Comparison of ENCODE assay signal across 8 cellular contexts in genomic region chr7:20647908-20648776, GRCh38. TPM values are rescaled to one million over a fixed set of nuclear protein-coding genes. Genes with fewer than 3 reads are reported as not detected.
DNase-seq lines count a peak whose midpoint lies in the region; ATAC-seq and FAIRE-seq lines count a peak whose summit lies in the region.

No MANE protein-coding gene starts in this region.

- H3K4me3 Mint-ChIP-seq in stimulated activated effector memory CD8-positive, alpha-beta T cell treated with anti-CD3 and anti-CD28 coated beads, Interleukin-12 subunit alpha, Interleukin-12 subunit beta, amount 100 ng/mL, for 72 hours, result no peak overlapping the region

- peak; percentile 41 for DNase-seq in Caki2 (ENCODE audit: low read depth)
- peak; percentile 3 for DNase-seq in NCI-H187 treated with DMSO at 0.1 percent for 48 hours (lab: John Stamatoyannopoulos, UW)
- DNase-seq in dermis microvascular lymphatic vessel endothelial cell (ENCODE audit: low read depth in 2 of 2), result peak; percentile 16 to 51
- DNase-seq in urothelium cell line (ENCODE audit: low spot score), result peak; percentile 51
- DNase-seq in stimulated activated effector memory CD8-positive, alpha-beta T cell treated with anti-CD3 and anti-CD28 coated beads, Interleukin-12 subunit alpha, Interleukin-12 subunit beta, amount 100 ng/mL, for 72 hours (ENCODE audit: low spot score in 2 of 2), result no peak
- no peak for DNase-seq in MV-4-11 (lab: John Stamatoyannopoulos, UW)

- H3K4me1 Mint-ChIP-seq in stimulated activated effector memory CD8-positive, alpha-beta T cell treated with anti-CD3 and anti-CD28 coated beads, Interleukin-12 subunit alpha, Interleukin-12 subunit beta, amount 100 ng/mL, for 72 hours, result no peaks in the 10 kb centered on the region

- H3K9me3 Mint-ChIP-seq in stimulated activated effector memory CD8-positive, alpha-beta T cell treated with anti-CD3 and anti-CD28 coated beads, Interleukin-12 subunit alpha, Interleukin-12 subunit beta, amount 100 ng/mL, for 72 hours, result no peaks in the 10 kb centered on the region

- H3K36me3 Mint-ChIP-seq in stimulated activated effector memory CD8-positive, alpha-beta T cell treated with anti-CD3 and anti-CD28 coated beads, Interleukin-12 subunit alpha, Interleukin-12 subunit beta, amount 100 ng/mL, for 72 hours, result no peaks in the 10 kb centered on the region

- no peak overlapping the region for H3K27ac Mint-ChIP-seq in stimulated activated effector memory CD8-positive, alpha-beta T cell treated with anti-CD3 and anti-CD28 coated beads, Interleukin-12 subunit alpha, Interleukin-12 subunit beta, amount 100 ng/mL, for 72 hours

- in situ Hi-C loops in Caki2 (cut with HindIII; ENCODE audit: low pct_unique_long_range_greater_than_20kb, low sequenced_read_pairs), result no loop called here

- ATAC-seq in GM19463 (IDR thresholded peaks at IDR 0.05; ENCODE audit: unreplicated experiment) (peak; percentile 72), GM21786 (IDR thresholded peaks at IDR 0.05; ENCODE audit: unreplicated experiment) (no peak)
- no peak for ATAC-seq in stimulated activated effector memory CD8-positive, alpha-beta T cell treated with anti-CD3 and anti-CD28 coated beads, Interleukin-12 subunit alpha, Interleukin-12 subunit beta, amount 100 ng/mL, for 72 hours

- no peak for FAIRE-seq in urothelium cell line (lab: Jason Lieb, UNC)

RNA-seq across cellular contexts. Expression of gene ABCB5, which starts 32.7 kb away (rescaled TPM):
- not detected in 2 replicates for total RNA-seq in Caki2 (2014; rRNA removed; shearing (Covaris generic); ENCODE audit: low replicate concordance)
- not detected in 2 replicates for total RNA-seq in dermis microvascular lymphatic vessel endothelial cell

Comparison
In these comparisons a context has a peak if more than half of its experiments do, and no peak if none do; other contexts are left out.
1. DNase-seq: peak in Caki2 (single experiment), NCI-H187 treated with DMSO at 0.1 percent for 48 hours (single experiment), dermis microvascular lymphatic vessel endothelial cell (2 of 2) and urothelium cell line (single experiment); none in stimulated activated effector memory CD8-positive, alpha-beta T cell treated with anti-CD3 and anti-CD28 coated beads, Interleukin-12 subunit alpha, Interleukin-12 subunit beta, amount 100 ng/mL, for 72 hours (0 of 2) and MV-4-11 (single experiment).